In genomic region chr2:223204537-223204936, GRCh38 we compare ENCODE assay signal across 1 cellular context.
TF ChIP-seq lines count a peak whose summit lies in the region.

No MANE protein-coding gene starts in this region.

TF ChIP-seq in SK-N-SH, 30 proteins besides CTCF, POLR2A, EP300 and RAD21 (continued from another document):
- TF ChIP-seq, protein P1, sequence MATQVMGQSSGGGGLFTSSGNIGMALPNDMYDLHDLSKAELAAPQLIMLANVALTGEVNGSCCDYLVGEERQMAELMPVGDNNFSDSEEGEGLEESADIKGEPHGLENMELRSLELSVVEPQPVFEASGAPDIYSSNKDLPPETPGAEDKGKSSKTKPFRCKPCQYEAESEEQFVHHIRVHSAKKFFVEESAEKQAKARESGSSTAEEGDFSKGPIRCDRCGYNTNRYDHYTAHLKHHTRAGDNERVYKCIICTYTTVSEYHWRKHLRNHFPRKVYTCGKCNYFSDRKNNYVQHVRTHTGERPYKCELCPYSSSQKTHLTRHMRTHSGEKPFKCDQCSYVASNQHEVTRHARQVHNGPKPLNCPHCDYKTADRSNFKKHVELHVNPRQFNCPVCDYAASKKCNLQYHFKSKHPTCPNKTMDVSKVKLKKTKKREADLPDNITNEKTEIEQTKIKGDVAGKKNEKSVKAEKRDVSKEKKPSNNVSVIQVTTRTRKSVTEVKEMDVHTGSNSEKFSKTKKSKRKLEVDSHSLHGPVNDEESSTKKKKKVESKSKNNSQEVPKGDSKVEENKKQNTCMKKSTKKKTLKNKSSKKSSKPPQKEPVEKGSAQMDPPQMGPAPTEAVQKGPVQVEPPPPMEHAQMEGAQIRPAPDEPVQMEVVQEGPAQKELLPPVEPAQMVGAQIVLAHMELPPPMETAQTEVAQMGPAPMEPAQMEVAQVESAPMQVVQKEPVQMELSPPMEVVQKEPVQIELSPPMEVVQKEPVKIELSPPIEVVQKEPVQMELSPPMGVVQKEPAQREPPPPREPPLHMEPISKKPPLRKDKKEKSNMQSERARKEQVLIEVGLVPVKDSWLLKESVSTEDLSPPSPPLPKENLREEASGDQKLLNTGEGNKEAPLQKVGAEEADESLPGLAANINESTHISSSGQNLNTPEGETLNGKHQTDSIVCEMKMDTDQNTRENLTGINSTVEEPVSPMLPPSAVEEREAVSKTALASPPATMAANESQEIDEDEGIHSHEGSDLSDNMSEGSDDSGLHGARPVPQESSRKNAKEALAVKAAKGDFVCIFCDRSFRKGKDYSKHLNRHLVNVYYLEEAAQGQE (IDR thresholded peaks at IDR 0.05; ENCODE audit: low read depth, low read length) = no peak
- TF ChIP-seq TEAD4 (IDR thresholded peaks at IDR 0.05; ENCODE audit: borderline replicate concordance, insufficient read depth) (no peak), TAF1 (IDR thresholded peaks at IDR 0.05; ENCODE audit: borderline replicate concordance, low read depth, low read length) (no peak), GABPA (IDR thresholded peaks at IDR 0.05; ENCODE audit: low read depth) (no peak), FOSL2 (IDR thresholded peaks at IDR 0.05; ENCODE audit: borderline replicate concordance, low read depth) (no peak), RXRA (IDR thresholded peaks at IDR 0.05; ENCODE audit: borderline replicate concordance, low read depth) (no peak), SMC3 (IDR thresholded peaks at IDR 0.05; ENCODE audit: low read depth, low read length) (no peak), RFX5 (IDR thresholded peaks at IDR 0.05; ENCODE audit: low read length) (no peak), GATA2 (CRISPR knock-in tag; IDR thresholded peaks at IDR 0.05) (no peak)
